In the genomic region with DNA sequence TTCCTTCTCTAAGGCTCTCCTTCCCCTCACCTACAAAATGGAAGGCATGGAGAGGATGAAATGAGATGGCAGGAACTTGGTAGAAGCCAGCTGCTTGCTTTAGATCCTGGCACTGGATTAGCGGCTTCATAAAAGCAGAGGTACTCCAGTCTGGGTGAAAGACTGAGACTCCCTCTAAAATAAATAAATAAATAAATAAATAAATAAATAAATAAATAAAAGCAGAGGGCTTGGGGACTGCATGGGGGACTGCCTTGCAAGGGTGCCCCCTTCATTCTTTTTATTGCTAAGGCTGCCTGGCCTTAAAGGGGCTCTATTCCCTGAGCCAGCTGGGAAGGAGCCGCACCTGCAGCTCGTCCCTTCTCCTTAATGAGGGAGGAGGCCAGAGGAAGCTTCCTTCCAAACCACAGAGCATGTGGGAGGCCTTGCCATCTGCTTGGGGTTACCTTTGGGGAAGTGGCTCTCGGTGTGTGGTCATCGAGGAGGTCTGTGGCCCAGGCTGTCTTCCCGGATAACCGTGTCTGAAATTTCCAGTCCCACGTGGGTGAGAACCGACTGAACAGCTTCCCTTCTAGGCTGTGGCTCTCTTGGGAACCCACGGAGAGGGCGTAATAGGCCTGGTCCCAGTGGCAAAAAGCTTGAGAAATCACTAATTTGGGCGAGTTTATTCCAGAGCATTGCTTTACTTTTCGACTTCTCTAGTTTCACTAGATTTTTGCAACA, we compare ENCODE assay signal across 1 cellular context.
TF ChIP-seq lines count a peak whose summit lies in the region.

No MANE protein-coding gene starts in this region.

TF ChIP-seq in HEK293, 187 proteins besides CTCF, POLR2A, EP300 and RAD21 (continued from another document and continues in another):
- TF ChIP-seq, protein P1, sequence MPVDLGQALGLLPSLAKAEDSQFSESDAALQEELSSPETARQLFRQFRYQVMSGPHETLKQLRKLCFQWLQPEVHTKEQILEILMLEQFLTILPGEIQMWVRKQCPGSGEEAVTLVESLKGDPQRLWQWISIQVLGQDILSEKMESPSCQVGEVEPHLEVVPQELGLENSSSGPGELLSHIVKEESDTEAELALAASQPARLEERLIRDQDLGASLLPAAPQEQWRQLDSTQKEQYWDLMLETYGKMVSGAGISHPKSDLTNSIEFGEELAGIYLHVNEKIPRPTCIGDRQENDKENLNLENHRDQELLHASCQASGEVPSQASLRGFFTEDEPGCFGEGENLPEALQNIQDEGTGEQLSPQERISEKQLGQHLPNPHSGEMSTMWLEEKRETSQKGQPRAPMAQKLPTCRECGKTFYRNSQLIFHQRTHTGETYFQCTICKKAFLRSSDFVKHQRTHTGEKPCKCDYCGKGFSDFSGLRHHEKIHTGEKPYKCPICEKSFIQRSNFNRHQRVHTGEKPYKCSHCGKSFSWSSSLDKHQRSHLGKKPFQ (tag by site-specific recombination; IDR thresholded peaks at IDR 0.05), result no peak
- TF ChIP-seq, protein P2, sequence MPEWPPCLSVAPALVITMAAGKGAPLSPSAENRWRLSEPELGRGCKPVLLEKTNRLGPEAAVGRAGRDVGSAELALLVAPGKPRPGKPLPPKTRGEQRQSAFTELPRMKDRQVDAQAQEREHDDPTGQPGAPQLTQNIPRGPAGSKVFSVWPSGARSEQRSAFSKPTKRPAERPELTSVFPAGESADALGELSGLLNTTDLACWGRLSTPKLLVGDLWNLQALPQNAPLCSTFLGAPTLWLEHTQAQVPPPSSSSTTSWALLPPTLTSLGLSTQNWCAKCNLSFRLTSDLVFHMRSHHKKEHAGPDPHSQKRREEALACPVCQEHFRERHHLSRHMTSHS (tag by site-specific recombination; IDR thresholded peaks at IDR 0.05), result no peak
- TF ChIP-seq ZNF146 (tag by site-specific recombination; IDR thresholded peaks at IDR 0.05) (no peak), ZNF155 (tag by site-specific recombination; IDR thresholded peaks at IDR 0.05) (no peak), SCRT1 (tag by site-specific recombination; IDR thresholded peaks at IDR 0.05; ENCODE audit: borderline replicate concordance) (no peak), ZNF521 (tag by site-specific recombination; IDR thresholded peaks at IDR 0.05) (no peak), ATF2 (tag by site-specific recombination; IDR thresholded peaks at IDR 0.05; ENCODE audit: low read depth) (no peak), ZNF169 (tag by site-specific recombination; IDR thresholded peaks at IDR 0.05) (no peak), ZNF629 (tag by site-specific recombination; IDR thresholded peaks at IDR 0.05) (no peak), ZNF768 (tag by site-specific recombination; IDR thresholded peaks at IDR 0.05) (no peak), REST (tag by site-specific recombination; IDR thresholded peaks at IDR 0.05) (peak; percentile 48; the same call in 1 of the 2 replicates), ZSCAN18 (tag by site-specific recombination; IDR thresholded peaks at IDR 0.05) (no peak), ZSCAN30 (tag by site-specific recombination; IDR thresholded peaks at IDR 0.05) (no peak), ZNF548 (tag by site-specific recombination; IDR thresholded peaks at IDR 0.05) (no peak), ZNF394 (tag by site-specific recombination; IDR thresholded peaks at IDR 0.05; ENCODE audit: borderline replicate concordance) (peak; percentile 88), ZNF266 (tag by site-specific recombination; IDR thresholded peaks at IDR 0.05; ENCODE audit: low read depth) (peak; percentile 39; the same call in 1 of the 2 replicates), ZNF132 (tag by site-specific recombination; IDR thresholded peaks at IDR 0.05; ENCODE audit: borderline replicate concordance) (no peak), ZNF624 (tag by site-specific recombination; IDR thresholded peaks at IDR 0.05) (no peak), KLF17 (tag by site-specific recombination; IDR thresholded peaks at IDR 0.05) (no peak), ZNF10 (tag by site-specific recombination; IDR thresholded peaks at IDR 0.05) (no peak), ZNF239 (tag by site-specific recombination; IDR thresholded peaks at IDR 0.05) (no peak), ZNF335 (tag by site-specific recombination; conservative IDR thresholded peaks at IDR 0.05) (no peak), GFI1B (tag by site-specific recombination; IDR thresholded peaks at IDR 0.05) (no peak), OSR2 (tag by site-specific recombination; IDR thresholded peaks at IDR 0.05) (no peak), MYNN (tag by site-specific recombination; IDR thresholded peaks at IDR 0.05; ENCODE audit: borderline replicate concordance) (no peak), PRDM10 (tag by site-specific recombination; IDR thresholded peaks at IDR 0.05) (no peak), ZNF677 (tag by site-specific recombination; IDR thresholded peaks at IDR 0.05) (no peak), ZNF426 (tag by site-specific recombination; IDR thresholded peaks at IDR 0.05) (peak; percentile 66), ZNF654 (tag by site-specific recombination; IDR thresholded peaks at IDR 0.05; ENCODE audit: low read depth) (no peak), ZNF23 (tag by site-specific recombination; IDR thresholded peaks at IDR 0.05; ENCODE audit: borderline replicate concordance) (no peak), ZNF473 (tag by site-specific recombination; IDR thresholded peaks at IDR 0.05) (no peak), SP2 (tag by site-specific recombination; IDR thresholded peaks at IDR 0.05) (no peak), ZNF184 (tag by site-specific recombination; IDR thresholded peaks at IDR 0.05) (no peak), MEIS1 (CRISPR knock-in tag; IDR thresholded peaks at IDR 0.05; ENCODE audit: borderline replicate concordance) (no peak)
- TF ChIP-seq, protein P3, sequence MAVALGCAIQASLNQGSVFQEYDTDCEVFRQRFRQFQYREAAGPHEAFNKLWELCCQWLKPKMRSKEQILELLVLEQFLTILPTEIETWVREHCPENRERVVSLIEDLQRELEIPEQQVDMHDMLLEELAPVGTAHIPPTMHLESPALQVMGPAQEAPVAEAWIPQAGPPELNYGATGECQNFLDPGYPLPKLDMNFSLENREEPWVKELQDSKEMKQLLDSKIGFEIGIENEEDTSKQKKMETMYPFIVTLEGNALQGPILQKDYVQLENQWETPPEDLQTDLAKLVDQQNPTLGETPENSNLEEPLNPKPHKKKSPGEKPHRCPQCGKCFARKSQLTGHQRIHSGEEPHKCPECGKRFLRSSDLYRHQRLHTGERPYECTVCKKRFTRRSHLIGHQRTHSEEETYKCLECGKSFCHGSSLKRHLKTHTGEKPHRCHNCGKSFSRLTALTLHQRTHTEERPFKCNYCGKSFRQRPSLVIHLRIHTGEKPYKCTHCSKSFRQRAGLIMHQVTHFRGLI (tag by site-specific recombination; IDR thresholded peaks at IDR 0.05), result no peak
- TF ChIP-seq, protein P4, sequence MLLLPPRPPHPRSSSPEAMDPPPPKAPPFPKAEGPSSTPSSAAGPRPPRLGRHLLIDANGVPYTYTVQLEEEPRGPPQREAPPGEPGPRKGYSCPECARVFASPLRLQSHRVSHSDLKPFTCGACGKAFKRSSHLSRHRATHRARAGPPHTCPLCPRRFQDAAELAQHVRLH (tag by site-specific recombination; IDR thresholded peaks at IDR 0.05), result no peak
- TF ChIP-seq, protein P5, sequence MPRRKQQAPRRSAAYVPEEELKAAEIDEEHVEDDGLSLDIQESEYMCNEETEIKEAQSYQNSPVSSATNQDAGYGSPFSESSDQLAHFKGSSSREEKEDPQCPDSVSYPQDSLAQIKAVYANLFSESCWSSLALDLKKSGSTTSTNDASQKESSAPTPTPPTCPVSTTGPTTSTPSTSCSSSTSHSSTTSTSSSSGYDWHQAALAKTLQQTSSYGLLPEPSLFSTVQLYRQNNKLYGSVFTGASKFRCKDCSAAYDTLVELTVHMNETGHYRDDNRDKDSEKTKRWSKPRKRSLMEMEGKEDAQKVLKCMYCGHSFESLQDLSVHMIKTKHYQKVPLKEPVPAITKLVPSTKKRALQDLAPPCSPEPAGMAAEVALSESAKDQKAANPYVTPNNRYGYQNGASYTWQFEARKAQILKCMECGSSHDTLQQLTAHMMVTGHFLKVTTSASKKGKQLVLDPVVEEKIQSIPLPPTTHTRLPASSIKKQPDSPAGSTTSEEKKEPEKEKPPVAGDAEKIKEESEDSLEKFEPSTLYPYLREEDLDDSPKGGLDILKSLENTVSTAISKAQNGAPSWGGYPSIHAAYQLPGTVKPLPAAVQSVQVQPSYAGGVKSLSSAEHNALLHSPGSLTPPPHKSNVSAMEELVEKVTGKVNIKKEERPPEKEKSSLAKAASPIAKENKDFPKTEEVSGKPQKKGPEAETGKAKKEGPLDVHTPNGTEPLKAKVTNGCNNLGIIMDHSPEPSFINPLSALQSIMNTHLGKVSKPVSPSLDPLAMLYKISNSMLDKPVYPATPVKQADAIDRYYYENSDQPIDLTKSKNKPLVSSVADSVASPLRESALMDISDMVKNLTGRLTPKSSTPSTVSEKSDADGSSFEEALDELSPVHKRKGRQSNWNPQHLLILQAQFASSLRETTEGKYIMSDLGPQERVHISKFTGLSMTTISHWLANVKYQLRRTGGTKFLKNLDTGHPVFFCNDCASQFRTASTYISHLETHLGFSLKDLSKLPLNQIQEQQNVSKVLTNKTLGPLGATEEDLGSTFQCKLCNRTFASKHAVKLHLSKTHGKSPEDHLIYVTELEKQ (tag by site-specific recombination; IDR thresholded peaks at IDR 0.05; ENCODE audit: borderline replicate concordance), result no peak
